9 cellular contexts compared by ENCODE assay signal in the genomic region with DNA sequence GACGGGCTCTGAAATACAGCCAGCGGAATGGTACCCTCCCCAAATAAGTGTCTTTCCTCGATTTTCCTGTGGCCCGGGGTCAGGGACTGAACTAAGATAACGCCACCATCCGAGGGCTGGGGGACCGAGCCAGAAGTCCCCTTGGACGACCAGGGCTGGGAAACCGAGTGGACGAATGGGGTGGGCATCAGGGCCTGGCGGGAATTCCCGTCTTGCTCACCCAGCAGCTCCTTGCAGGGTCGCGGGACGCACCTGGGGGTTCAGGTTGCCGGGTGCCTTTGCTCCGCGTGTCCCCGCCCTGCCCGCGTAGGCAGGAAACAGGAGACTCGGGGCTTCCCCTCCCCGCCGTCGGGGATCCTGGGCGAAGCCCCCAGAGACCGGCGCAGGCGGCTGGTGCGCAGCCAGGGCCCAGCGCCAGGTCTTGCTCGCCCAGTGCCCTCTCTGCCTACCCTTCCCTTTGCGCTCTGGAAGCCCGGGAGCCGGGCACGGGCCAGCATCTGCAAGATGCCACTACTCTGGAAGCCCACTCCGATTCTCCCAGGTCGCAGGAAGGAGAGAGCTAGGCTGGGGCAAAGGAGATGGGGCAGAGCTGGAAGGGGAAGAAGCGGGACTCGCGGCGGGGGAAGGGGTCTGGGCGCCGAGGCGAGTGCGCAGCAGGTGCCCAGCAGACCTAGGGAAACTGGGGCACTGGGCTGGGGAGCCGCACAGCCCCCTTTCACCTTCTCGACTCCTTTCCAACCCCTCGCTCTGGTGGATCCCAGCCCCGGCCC. TPM values are rescaled to one million over a fixed set of nuclear protein-coding genes. Genes with fewer than 3 reads are reported as not detected.
A peak's percentile ranks its signal among the peaks of the same experiment; 100 is the strongest.
DNase-seq lines count a peak whose midpoint lies in the region; ATAC-seq and TF ChIP-seq lines count a peak whose summit lies in the region.
"Had no signal": no experiment of that assay in that cellular context is flagged by ENCODE, and none has a peak within 500 bp of the region (broad histone marks: within the 10 kb centered on the region; RNA-seq: fewer than 3 reads in every experiment).

No MANE protein-coding gene starts in this region.

- H3K4me3 ChIP-seq in RWPE2 (ENCODE audit: severe bottlenecking), result no peak overlapping the region

- no peaks in the 10 kb centered on the region for H3K9me3 ChIP-seq in RWPE2 (ENCODE audit: severe bottlenecking)

- peaks cover 58% of the 10 kb centered on the region for H3K27me3 Mint-ChIP-seq in T-helper 1 cell treated with Interleukin-12 subunit alpha and Interleukin-12 subunit beta and Interleukin-4 antibody, amounts not matched to agents 30 μg/mL and 1 μg/mL, for 36 hours (ENCODE audit: low read depth)
- peaks cover 25% of the 10 kb centered on the region for H3K27me3 Mint-ChIP-seq in glutamatergic neuron (ENCODE audit: unreplicated experiment)
- peaks cover 82% of the 10 kb centered on the region for H3K27me3 Mint-ChIP-seq in stimulated activated memory B cell treated with anti-CD40 and anti-IgM and Interleukin-4, amounts not matched to agents 10 μg/mL and 1 μg/mL and 100 μg/mL, for 72 hours
- peaks cover 45% of the 10 kb centered on the region for H3K27me3 Mint-ChIP-seq in activated T-helper 2 cell treated with anti-CD3 and anti-CD28 coated beads, Interferon-gamma antibody, Interleukin-2, Interleukin-4, amounts not matched to agents 10 μg/mL and 5 μg/mL and 100 μg/mL, durations not matched to agents 14 hours and 24 hours and 36 hours (ENCODE audit: low read depth)

- H3K4me1 ChIP-seq in RWPE2 (ENCODE audit: insufficient read depth, poor library complexity, severe bottlenecking), result no peaks in the 10 kb centered on the region

- ATAC-seq in RWPE2 (ENCODE audit: low read depth), result peak; percentile 23; the same call in 2 of the 3 replicates
- peak; percentile 44 for ATAC-seq in stimulated activated memory B cell treated with anti-CD40 and anti-IgM and Interleukin-4, amounts not matched to agents 10 μg/mL and 1 μg/mL and 100 μg/mL, for 72 hours

- peak overlapping the region; percentile 31 for H3K4me3 Mint-ChIP-seq in T-helper 1 cell treated with Interleukin-12 subunit alpha and Interleukin-12 subunit beta and Interleukin-4 antibody, amounts not matched to agents 30 μg/mL and 1 μg/mL, for 36 hours
- H3K4me3 Mint-ChIP-seq in glutamatergic neuron (ENCODE audit: unreplicated experiment), result peak overlapping the region; percentile 74
- H3K4me3 Mint-ChIP-seq in stimulated activated memory B cell treated with anti-CD40 and anti-IgM and Interleukin-4, amounts not matched to agents 10 μg/mL and 1 μg/mL and 100 μg/mL, for 72 hours, result peak overlapping the region; percentile 74
- H3K4me3 Mint-ChIP-seq in activated T-helper 2 cell treated with anti-CD3 and anti-CD28 coated beads, Interferon-gamma antibody, Interleukin-2, Interleukin-4, amounts not matched to agents 10 μg/mL and 5 μg/mL and 100 μg/mL, durations not matched to agents 14 hours and 24 hours and 36 hours (ENCODE audit: low read depth), result no peak overlapping the region

- TF ChIP-seq CTCF in RWPE2 (IDR thresholded peaks at IDR 0.05; ENCODE audit: poor library complexity, severe bottlenecking), result no peak
- TF ChIP-seq CTCF in glutamatergic neuron (IDR thresholded peaks at IDR 0.05; ENCODE audit: partially characterized antibody, unreplicated experiment), result no peak

- H3K27ac ChIP-seq in RWPE2 (ENCODE audit: poor library complexity, severe bottlenecking), result no peak overlapping the region
- H3K27ac ChIP-seq: epithelial cell of prostate had no signal

- peaks cover 17% of the 10 kb centered on the region for H3K36me3 Mint-ChIP-seq in T-helper 1 cell treated with Interleukin-12 subunit alpha and Interleukin-12 subunit beta and Interleukin-4 antibody, amounts not matched to agents 30 μg/mL and 1 μg/mL, for 36 hours (ENCODE audit: low read depth)
- H3K36me3 Mint-ChIP-seq in glutamatergic neuron (ENCODE audit: unreplicated experiment), result no peaks in the 10 kb centered on the region
- H3K36me3 Mint-ChIP-seq in stimulated activated memory B cell treated with anti-CD40 and anti-IgM and Interleukin-4, amounts not matched to agents 10 μg/mL and 1 μg/mL and 100 μg/mL, for 72 hours, result no peaks in the 10 kb centered on the region
- H3K36me3 Mint-ChIP-seq in activated T-helper 2 cell treated with anti-CD3 and anti-CD28 coated beads, Interferon-gamma antibody, Interleukin-2, Interleukin-4, amounts not matched to agents 10 μg/mL and 5 μg/mL and 100 μg/mL, durations not matched to agents 14 hours and 24 hours and 36 hours (ENCODE audit: low read depth), result peaks cover 12% of the 10 kb centered on the region

- H3K27me3 ChIP-seq in RWPE2 (ENCODE audit: insufficient read depth, poor library complexity, severe bottlenecking), result peaks cover 59% of the 10 kb centered on the region

- peaks cover 10% of the 10 kb centered on the region for H3K4me1 Mint-ChIP-seq in T-helper 1 cell treated with Interleukin-12 subunit alpha and Interleukin-12 subunit beta and Interleukin-4 antibody, amounts not matched to agents 30 μg/mL and 1 μg/mL, for 36 hours (ENCODE audit: low read depth)
- H3K4me1 Mint-ChIP-seq in glutamatergic neuron (ENCODE audit: low read depth, unreplicated experiment), result no peaks in the 10 kb centered on the region
- H3K4me1 Mint-ChIP-seq in stimulated activated memory B cell treated with anti-CD40 and anti-IgM and Interleukin-4, amounts not matched to agents 10 μg/mL and 1 μg/mL and 100 μg/mL, for 72 hours, result peaks cover 47% of the 10 kb centered on the region
- H3K4me1 Mint-ChIP-seq in activated T-helper 2 cell treated with anti-CD3 and anti-CD28 coated beads, Interferon-gamma antibody, Interleukin-2, Interleukin-4, amounts not matched to agents 10 μg/mL and 5 μg/mL and 100 μg/mL, durations not matched to agents 14 hours and 24 hours and 36 hours (ENCODE audit: low read depth), result peaks cover 3% of the 10 kb centered on the region

- H3K36me3 ChIP-seq in RWPE2 (ENCODE audit: low read depth), result 0 out of 2 replicates have a peak, but pooled peaks cover 3% of the 10 kb centered on the region

- H3K9me3 Mint-ChIP-seq in T-helper 1 cell treated with Interleukin-12 subunit alpha and Interleukin-12 subunit beta and Interleukin-4 antibody, amounts not matched to agents 30 μg/mL and 1 μg/mL, for 36 hours, result no peaks in the 10 kb centered on the region
- peaks cover 5% of the 10 kb centered on the region for H3K9me3 Mint-ChIP-seq in glutamatergic neuron (ENCODE audit: unreplicated experiment)
- H3K9me3 Mint-ChIP-seq in stimulated activated memory B cell treated with anti-CD40 and anti-IgM and Interleukin-4, amounts not matched to agents 10 μg/mL and 1 μg/mL and 100 μg/mL, for 72 hours, result no peaks in the 10 kb centered on the region
- H3K9me3 Mint-ChIP-seq in activated T-helper 2 cell treated with anti-CD3 and anti-CD28 coated beads, Interferon-gamma antibody, Interleukin-2, Interleukin-4, amounts not matched to agents 10 μg/mL and 5 μg/mL and 100 μg/mL, durations not matched to agents 14 hours and 24 hours and 36 hours, result no peaks in the 10 kb centered on the region

- DNase-seq in T-helper 1 cell, result no peak
- no peak for DNase-seq in RWPE2 (ENCODE audit: low spot score)
- peak; percentile 38 for DNase-seq in glutamatergic neuron
- DNase-seq in activated T-helper 2 cell treated with anti-CD3 and anti-CD28 coated beads, Interferon-gamma antibody, Interleukin-2, Interleukin-4, amounts not matched to agents 10 μg/mL and 5 μg/mL and 100 μg/mL, durations not matched to agents 14 hours and 24 hours and 36 hours (ENCODE audit: low spot score), result no peak
- no peak for DNase-seq in HT-29 (ENCODE audit: low spot score)
- DNase-seq in DMS114 treated with DMSO at 0.1 percent for 48 hours (lab: John Stamatoyannopoulos, UW; ENCODE audit: unreplicated experiment), result no peak

- no peak overlapping the region for H3K27ac Mint-ChIP-seq in T-helper 1 cell treated with Interleukin-12 subunit alpha and Interleukin-12 subunit beta and Interleukin-4 antibody, amounts not matched to agents 30 μg/mL and 1 μg/mL, for 36 hours
- H3K27ac Mint-ChIP-seq in glutamatergic neuron (ENCODE audit: unreplicated experiment), result no peak overlapping the region
- peak overlapping the region; percentile 42 for H3K27ac Mint-ChIP-seq in stimulated activated memory B cell treated with anti-CD40 and anti-IgM and Interleukin-4, amounts not matched to agents 10 μg/mL and 1 μg/mL and 100 μg/mL, for 72 hours
- no peak overlapping the region for H3K27ac Mint-ChIP-seq in activated T-helper 2 cell treated with anti-CD3 and anti-CD28 coated beads, Interferon-gamma antibody, Interleukin-2, Interleukin-4, amounts not matched to agents 10 μg/mL and 5 μg/mL and 100 μg/mL, durations not matched to agents 14 hours and 24 hours and 36 hours

- intact Hi-C loops in activated T-helper 2 cell treated with anti-CD3 and anti-CD28 coated beads, Interferon-gamma antibody, Interleukin-2, Interleukin-4, amounts not matched to agents 10 μg/mL and 5 μg/mL and 100 μg/mL, durations not matched to agents 14 hours and 24 hours and 36 hours (cut with micrococcal nuclease), result no loop called here

RNA-seq across cellular contexts. Expression of gene GRIN2C, which starts 0.7 kb away (rescaled TPM):
- total RNA-seq in glutamatergic neuron (ENCODE audit: unreplicated experiment), result 0.12 TPM
- 0.14 and 0.16 TPM in 2 replicates for total RNA-seq in activated T-helper 2 cell treated with anti-CD3 and anti-CD28 coated beads, Interferon-gamma antibody, Interleukin-2, Interleukin-4, amounts not matched to agents 10 μg/mL and 5 μg/mL and 100 μg/mL, durations not matched to agents 14 hours and 24 hours and 36 hours
- 0.03 TPM in 1 of 2 replicates, not detected in the other for total RNA-seq in HT-29 (2014; rRNA removed; shearing (Covaris generic))

RNA-seq across cellular contexts. Expression of gene FDXR, which starts 12.4 kb away (rescaled TPM):
- total RNA-seq in glutamatergic neuron (ENCODE audit: unreplicated experiment), result 12.1 TPM
- total RNA-seq in activated T-helper 2 cell treated with anti-CD3 and anti-CD28 coated beads, Interferon-gamma antibody, Interleukin-2, Interleukin-4, amounts not matched to agents 10 μg/mL and 5 μg/mL and 100 μg/mL, durations not matched to agents 14 hours and 24 hours and 36 hours, result 17.8 and 19.7 TPM in 2 replicates
- total RNA-seq in HT-29 (2014; rRNA removed; shearing (Covaris generic)), result 32.2 and 38.4 TPM in 2 replicates

RNA-seq across cellular contexts. Expression of gene FADS6, which starts 33.0 kb away (rescaled TPM):
- total RNA-seq in glutamatergic neuron (ENCODE audit: unreplicated experiment), result not detected
- total RNA-seq in activated T-helper 2 cell treated with anti-CD3 and anti-CD28 coated beads, Interferon-gamma antibody, Interleukin-2, Interleukin-4, amounts not matched to agents 10 μg/mL and 5 μg/mL and 100 μg/mL, durations not matched to agents 14 hours and 24 hours and 36 hours, result not detected in 2 replicates
- not detected in 2 replicates for total RNA-seq in HT-29 (2014; rRNA removed; shearing (Covaris generic))
